ENCODE assay signal across 1 cellular context in genomic region chr1:6378096-6378746, GRCh38.
TF ChIP-seq lines count a peak whose summit lies in the region.

No MANE protein-coding gene starts in this region.

TF ChIP-seq in K562, 482 proteins besides CTCF, POLR2A, EP300 and RAD21 (continued from another document):
- no peak for TF ChIP-seq ATF6 (CRISPR knock-in tag; IDR thresholded peaks at IDR 0.05)
- TF ChIP-seq RBBP5 (IDR thresholded peaks at IDR 0.05; ENCODE audit: borderline replicate concordance, insufficient read depth, low read length, poor library complexity, severe bottlenecking): no peak
- TF ChIP-seq RAD51 (IDR thresholded peaks at IDR 0.05; ENCODE audit: borderline replicate concordance, low read depth): no peak
- TF ChIP-seq ZNF174 (CRISPR knock-in tag; IDR thresholded peaks at IDR 0.05): no peak
- TF ChIP-seq BACH1 (tag; IDR thresholded peaks at IDR 0.05): no peak
- no peak for TF ChIP-seq WHSC1 (IDR thresholded peaks at IDR 0.05; ENCODE audit: low read length)
- no peak for TF ChIP-seq KLF10 (CRISPR knock-in tag; IDR thresholded peaks at IDR 0.05)
- TF ChIP-seq, protein P1, sequence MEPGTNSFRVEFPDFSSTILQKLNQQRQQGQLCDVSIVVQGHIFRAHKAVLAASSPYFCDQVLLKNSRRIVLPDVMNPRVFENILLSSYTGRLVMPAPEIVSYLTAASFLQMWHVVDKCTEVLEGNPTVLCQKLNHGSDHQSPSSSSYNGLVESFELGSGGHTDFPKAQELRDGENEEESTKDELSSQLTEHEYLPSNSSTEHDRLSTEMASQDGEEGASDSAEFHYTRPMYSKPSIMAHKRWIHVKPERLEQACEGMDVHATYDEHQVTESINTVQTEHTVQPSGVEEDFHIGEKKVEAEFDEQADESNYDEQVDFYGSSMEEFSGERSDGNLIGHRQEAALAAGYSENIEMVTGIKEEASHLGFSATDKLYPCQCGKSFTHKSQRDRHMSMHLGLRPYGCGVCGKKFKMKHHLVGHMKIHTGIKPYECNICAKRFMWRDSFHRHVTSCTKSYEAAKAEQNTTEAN (CRISPR knock-in tag; IDR thresholded peaks at IDR 0.05): no peak
- TF ChIP-seq ZNF282 (CRISPR knock-in tag; IDR thresholded peaks at IDR 0.05): no peak
- no peak for TF ChIP-seq CEBPB (tag; IDR thresholded peaks at IDR 0.05)
- TF ChIP-seq TCF3 (CRISPR knock-in tag; IDR thresholded peaks at IDR 0.05): no peak
- TF ChIP-seq, protein P2, sequence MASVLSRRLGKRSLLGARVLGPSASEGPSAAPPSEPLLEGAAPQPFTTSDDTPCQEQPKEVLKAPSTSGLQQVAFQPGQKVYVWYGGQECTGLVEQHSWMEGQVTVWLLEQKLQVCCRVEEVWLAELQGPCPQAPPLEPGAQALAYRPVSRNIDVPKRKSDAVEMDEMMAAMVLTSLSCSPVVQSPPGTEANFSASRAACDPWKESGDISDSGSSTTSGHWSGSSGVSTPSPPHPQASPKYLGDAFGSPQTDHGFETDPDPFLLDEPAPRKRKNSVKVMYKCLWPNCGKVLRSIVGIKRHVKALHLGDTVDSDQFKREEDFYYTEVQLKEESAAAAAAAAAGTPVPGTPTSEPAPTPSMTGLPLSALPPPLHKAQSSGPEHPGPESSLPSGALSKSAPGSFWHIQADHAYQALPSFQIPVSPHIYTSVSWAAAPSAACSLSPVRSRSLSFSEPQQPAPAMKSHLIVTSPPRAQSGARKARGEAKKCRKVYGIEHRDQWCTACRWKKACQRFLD (CRISPR knock-in tag; IDR thresholded peaks at IDR 0.05): no peak
- no peak; the same call in 1 of the 2 replicates for TF ChIP-seq ZBTB7A (IDR thresholded peaks at IDR 0.05; ENCODE audit: borderline replicate concordance, control insufficient read depth, low read depth, low read length)
- no peak for TF ChIP-seq BRCA1 (IDR thresholded peaks at IDR 0.05)
- no peak for TF ChIP-seq BRCA1 (CRISPR knock-in tag; IDR thresholded peaks at IDR 0.05)
- TF ChIP-seq, protein P3, sequence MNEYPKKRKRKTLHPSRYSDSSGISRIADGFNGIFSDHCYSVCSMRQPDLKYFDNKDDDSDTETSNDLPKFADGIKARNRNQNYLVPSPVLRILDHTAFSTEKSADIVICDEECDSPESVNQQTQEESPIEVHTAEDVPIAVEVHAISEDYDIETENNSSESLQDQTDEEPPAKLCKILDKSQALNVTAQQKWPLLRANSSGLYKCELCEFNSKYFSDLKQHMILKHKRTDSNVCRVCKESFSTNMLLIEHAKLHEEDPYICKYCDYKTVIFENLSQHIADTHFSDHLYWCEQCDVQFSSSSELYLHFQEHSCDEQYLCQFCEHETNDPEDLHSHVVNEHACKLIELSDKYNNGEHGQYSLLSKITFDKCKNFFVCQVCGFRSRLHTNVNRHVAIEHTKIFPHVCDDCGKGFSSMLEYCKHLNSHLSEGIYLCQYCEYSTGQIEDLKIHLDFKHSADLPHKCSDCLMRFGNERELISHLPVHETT (CRISPR knock-in tag; conservative IDR thresholded peaks at IDR 0.05 in 1 of 2, IDR thresholded peaks at IDR 0.05 in 1 of 2): no peak
- TF ChIP-seq MAZ (CRISPR knock-in tag; conservative IDR thresholded peaks at IDR 0.05 in 1 of 2, IDR thresholded peaks at IDR 0.05 in 1 of 2): peak in 1 of 2 experiments; percentile 79; a peak in 1 of 4 replicates
- TF ChIP-seq ZNF778 (CRISPR knock-in tag; IDR thresholded peaks at IDR 0.05): no peak
- TF ChIP-seq, protein P4, sequence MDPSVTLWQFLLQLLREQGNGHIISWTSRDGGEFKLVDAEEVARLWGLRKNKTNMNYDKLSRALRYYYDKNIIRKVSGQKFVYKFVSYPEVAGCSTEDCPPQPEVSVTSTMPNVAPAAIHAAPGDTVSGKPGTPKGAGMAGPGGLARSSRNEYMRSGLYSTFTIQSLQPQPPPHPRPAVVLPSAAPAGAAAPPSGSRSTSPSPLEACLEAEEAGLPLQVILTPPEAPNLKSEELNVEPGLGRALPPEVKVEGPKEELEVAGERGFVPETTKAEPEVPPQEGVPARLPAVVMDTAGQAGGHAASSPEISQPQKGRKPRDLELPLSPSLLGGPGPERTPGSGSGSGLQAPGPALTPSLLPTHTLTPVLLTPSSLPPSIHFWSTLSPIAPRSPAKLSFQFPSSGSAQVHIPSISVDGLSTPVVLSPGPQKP (CRISPR knock-in tag; IDR thresholded peaks at IDR 0.05): no peak
- no peak for TF ChIP-seq TRIM28 (IDR thresholded peaks at IDR 0.05)
- no peak for TF ChIP-seq SMAD1 (IDR thresholded peaks at IDR 0.05; ENCODE audit: low read depth, low read length, partially characterized antibody)
- TF ChIP-seq NFE2L1 (tag; IDR thresholded peaks at IDR 0.05; ENCODE audit: borderline replicate concordance, low read depth): no peak
